In genomic region chr7:116918744-116919143, GRCh38 we compare ENCODE assay signal across 34 cellular contexts.
"Had no signal": no experiment of that assay in that cellular context is flagged by ENCODE, and none has a peak within 500 bp of the region (broad histone marks: within the 10 kb centered on the region; RNA-seq: fewer than 3 reads in every experiment).

No MANE protein-coding gene starts in this region.

- H3K9me3 ChIP-seq: adrenal gland, Peyer's patch, SJSA1 had no signal

- FAIRE-seq: bronchial epithelial cell had no signal

- DNase-seq: activated CD4-positive, alpha-beta memory T cell treated with anti-CD3 and anti-CD28 coated beads, Interleukin-2, amount 10 ng/mL, durations not matched to agents 7 days and 5 days; activated CD4-positive, alpha-beta T cell treated with anti-CD3 and anti-CD28 coated beads for 1 hour; activated CD4-positive, alpha-beta T cell treated with anti-CD3 and anti-CD28 coated beads for 48 hours; activated CD4-positive, CD25-positive, alpha-beta regulatory T cell; activated gamma-delta T cell; activated naive CD4-positive, alpha-beta T cell treated with Interleukin-2 at 50 U/mL for 16 hours; activated naive CD8-positive, alpha-beta T cell treated with anti-CD3 and anti-CD28 coated beads, Interleukin-2, amount 10 ng/mL, durations not matched to agents 7 days and 5 days; activated T-cell treated with anti-CD3 and anti-CD28 coated beads, Interleukin-2, amount 50 U/mL, for 1 hour; activated T-cell treated with anti-CD3 and anti-CD28 coated beads, Interleukin-2, amount 50 U/mL, for 72 hours; adrenal gland; anterior cingulate cortex; caudate nucleus; MM.1S; NCI-H1092 treated with DMSO at 0.1 percent for 48 hours; NCI-H1417; NCI-H146; NCI-H187; NCI-H2029 treated with DMSO at 0.1 percent for 48 hours; NCI-H2107; NCI-H2171; NCI-H510A; NCI-H526; NCI-H748 treated with DMSO at 0.1 percent for 48 hours; NK-92 treated with Interleukin-12 subunit alpha and Interleukin-12 subunit beta, amount 100 ng/mL, for 24 hours; PC-3; Peyer's patch; RPMI8226; SHP77 treated with DMSO at 0.1 percent for 48 hours; SW 1271; T1000; WERI-Rb-1 had no signal

- H3K27me3 ChIP-seq: adrenal gland, Peyer's patch, SJSA1 had no signal

- H3K4me2 ChIP-seq: KMS-11 had no signal

- H3K27ac ChIP-seq: adrenal gland, KMS-11, Peyer's patch, SJSA1, WERI-Rb-1 had no signal

- H3K9ac ChIP-seq: KMS-11 had no signal

- H3K4me3 ChIP-seq: adrenal gland, Peyer's patch, SJSA1 had no signal

- ATAC-seq: activated T-cell treated with anti-CD3 and anti-CD28 coated beads, Interleukin-2, amount 50 U/mL, for 72 hours; PC-3 had no signal

- H3K4me1 ChIP-seq: adrenal gland, Peyer's patch, SJSA1 had no signal
